Comparison of ENCODE assay signal across 1 cellular context in the genomic region with DNA sequence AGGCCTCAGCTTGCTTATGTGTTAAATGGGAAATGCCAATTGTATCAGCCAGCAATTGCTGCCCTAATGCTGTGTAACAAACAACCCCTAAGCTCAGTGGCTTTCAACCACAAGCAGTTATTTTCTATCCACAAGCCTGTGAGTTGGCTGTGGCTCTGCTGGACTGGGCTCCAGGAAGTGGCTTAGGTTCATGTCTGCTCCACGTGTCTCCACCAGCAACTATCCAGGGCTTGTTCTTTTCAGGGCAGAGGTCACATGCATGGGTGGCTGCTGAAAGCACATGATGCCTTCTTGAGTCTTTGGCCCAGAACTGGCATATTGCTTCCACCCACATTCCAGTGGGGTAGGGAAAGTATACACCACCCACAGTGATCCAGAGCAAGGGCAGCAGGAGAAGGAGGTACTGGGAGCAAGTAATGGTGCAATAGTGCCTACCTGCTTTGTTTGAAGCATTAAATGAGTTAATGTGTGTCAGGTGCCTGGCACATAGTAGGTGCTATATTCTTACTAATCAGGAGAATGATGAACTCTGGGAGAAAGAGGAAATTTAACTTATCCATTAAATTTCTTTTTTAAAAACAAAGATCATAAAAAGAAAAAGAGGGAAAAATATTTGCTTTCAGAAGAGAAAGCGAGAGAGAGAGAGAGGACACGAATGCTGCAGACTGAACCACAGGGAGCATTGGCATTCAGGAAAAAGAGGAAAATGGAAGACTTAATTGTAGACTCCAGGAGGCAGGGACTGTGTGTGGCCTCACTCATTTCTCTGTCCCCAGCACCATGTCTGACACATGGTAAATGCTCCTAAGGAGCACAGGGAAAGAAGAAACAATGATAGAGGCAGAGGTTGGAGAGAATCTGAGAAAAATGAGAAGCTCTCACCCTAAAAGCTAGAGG.
TF ChIP-seq lines count a peak whose summit lies in the region.

No MANE protein-coding gene starts in this region.

TF ChIP-seq in HEK293, 187 proteins besides CTCF, POLR2A, EP300 and RAD21 (continued from another document):
- TF ChIP-seq, protein P1, sequence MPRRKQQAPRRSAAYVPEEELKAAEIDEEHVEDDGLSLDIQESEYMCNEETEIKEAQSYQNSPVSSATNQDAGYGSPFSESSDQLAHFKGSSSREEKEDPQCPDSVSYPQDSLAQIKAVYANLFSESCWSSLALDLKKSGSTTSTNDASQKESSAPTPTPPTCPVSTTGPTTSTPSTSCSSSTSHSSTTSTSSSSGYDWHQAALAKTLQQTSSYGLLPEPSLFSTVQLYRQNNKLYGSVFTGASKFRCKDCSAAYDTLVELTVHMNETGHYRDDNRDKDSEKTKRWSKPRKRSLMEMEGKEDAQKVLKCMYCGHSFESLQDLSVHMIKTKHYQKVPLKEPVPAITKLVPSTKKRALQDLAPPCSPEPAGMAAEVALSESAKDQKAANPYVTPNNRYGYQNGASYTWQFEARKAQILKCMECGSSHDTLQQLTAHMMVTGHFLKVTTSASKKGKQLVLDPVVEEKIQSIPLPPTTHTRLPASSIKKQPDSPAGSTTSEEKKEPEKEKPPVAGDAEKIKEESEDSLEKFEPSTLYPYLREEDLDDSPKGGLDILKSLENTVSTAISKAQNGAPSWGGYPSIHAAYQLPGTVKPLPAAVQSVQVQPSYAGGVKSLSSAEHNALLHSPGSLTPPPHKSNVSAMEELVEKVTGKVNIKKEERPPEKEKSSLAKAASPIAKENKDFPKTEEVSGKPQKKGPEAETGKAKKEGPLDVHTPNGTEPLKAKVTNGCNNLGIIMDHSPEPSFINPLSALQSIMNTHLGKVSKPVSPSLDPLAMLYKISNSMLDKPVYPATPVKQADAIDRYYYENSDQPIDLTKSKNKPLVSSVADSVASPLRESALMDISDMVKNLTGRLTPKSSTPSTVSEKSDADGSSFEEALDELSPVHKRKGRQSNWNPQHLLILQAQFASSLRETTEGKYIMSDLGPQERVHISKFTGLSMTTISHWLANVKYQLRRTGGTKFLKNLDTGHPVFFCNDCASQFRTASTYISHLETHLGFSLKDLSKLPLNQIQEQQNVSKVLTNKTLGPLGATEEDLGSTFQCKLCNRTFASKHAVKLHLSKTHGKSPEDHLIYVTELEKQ (tag by site-specific recombination; IDR thresholded peaks at IDR 0.05; ENCODE audit: borderline replicate concordance), result no peak
- TF ChIP-seq, protein P2, sequence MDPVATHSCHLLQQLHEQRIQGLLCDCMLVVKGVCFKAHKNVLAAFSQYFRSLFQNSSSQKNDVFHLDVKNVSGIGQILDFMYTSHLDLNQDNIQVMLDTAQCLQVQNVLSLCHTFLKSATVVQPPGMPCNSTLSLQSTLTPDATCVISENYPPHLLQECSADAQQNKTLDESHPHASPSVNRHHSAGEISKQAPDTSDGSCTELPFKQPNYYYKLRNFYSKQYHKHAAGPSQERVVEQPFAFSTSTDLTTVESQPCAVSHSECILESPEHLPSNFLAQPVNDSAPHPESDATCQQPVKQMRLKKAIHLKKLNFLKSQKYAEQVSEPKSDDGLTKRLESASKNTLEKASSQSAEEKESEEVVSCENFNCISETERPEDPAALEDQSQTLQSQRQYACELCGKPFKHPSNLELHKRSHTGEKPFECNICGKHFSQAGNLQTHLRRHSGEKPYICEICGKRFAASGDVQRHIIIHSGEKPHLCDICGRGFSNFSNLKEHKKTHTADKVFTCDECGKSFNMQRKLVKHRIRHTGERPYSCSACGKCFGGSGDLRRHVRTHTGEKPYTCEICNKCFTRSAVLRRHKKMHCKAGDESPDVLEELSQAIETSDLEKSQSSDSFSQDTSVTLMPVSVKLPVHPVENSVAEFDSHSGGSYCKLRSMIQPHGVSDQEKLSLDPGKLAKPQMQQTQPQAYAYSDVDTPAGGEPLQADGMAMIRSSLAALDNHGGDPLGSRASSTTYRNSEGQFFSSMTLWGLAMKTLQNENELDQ (tag by site-specific recombination; IDR thresholded peaks at IDR 0.05; ENCODE audit: low read depth), result no peak
- TF ChIP-seq ZNF354C (tag by site-specific recombination; IDR thresholded peaks at IDR 0.05; ENCODE audit: borderline replicate concordance, low read depth) (no peak), EGR2 (tag by site-specific recombination; IDR thresholded peaks at IDR 0.05; ENCODE audit: low read depth) (peak; percentile 96)
